In the genomic region with DNA sequence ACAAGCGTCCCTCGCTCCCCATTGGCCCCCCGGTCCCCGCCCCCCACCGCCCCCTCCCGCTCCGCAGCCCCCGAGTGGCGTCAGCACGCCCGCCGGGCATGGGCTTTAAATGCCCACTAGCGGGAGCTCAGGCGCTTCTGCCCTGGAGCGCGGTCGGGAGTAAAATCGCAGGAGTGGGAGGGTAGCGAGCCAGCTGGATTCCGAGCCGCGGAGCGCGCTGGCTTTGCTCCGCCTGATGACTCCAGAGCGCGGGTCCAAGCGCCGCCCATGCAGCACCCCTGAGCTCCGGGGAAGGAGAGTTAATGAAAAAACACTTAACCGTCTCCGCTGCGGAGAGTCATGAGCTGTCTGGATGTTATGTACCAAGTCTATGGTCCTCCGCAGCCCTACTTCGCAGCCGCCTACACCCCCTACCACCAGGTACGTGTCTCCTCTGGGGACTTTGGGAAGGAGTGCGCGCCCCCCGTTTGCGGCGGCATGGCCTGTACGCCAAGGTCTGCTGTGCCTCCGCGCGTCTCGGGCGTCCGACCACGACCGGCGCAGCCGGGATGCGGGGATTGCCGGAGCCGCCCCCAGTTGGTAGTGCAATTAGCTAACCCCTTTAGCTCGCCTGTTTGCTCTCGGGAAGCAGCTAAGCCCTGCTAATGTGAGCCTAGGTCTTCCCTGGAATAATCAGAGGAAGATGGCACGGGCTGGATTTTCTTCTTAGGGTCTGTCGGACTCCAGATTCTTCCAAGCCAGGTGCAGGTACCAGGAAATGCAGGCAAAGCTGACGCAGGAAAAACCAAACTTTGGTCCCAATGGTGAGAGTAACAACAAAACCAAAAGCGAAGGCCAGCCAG, we compare ENCODE assay signal across 1 cellular context.
A peak's percentile ranks its signal among the peaks of the same experiment; 100 is the strongest.
TF ChIP-seq lines count a peak whose summit lies in the region.

A gene with protein sequence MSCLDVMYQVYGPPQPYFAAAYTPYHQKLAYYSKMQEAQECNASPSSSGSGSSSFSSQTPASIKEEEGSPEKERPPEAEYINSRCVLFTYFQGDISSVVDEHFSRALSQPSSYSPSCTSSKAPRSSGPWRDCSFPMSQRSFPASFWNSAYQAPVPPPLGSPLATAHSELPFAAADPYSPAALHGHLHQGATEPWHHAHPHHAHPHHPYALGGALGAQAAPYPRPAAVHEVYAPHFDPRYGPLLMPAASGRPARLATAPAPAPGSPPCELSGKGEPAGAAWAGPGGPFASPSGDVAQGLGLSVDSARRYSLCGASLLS (plus strand): TSS at position 134 of the 842 bp plus-strand sequence. CDS start 206 bp downstream, at position 340.

TF ChIP-seq in HepG2, 621 proteins besides CTCF, POLR2A, EP300 and RAD21 (continued from another document):
- TF ChIP-seq, protein P1, sequence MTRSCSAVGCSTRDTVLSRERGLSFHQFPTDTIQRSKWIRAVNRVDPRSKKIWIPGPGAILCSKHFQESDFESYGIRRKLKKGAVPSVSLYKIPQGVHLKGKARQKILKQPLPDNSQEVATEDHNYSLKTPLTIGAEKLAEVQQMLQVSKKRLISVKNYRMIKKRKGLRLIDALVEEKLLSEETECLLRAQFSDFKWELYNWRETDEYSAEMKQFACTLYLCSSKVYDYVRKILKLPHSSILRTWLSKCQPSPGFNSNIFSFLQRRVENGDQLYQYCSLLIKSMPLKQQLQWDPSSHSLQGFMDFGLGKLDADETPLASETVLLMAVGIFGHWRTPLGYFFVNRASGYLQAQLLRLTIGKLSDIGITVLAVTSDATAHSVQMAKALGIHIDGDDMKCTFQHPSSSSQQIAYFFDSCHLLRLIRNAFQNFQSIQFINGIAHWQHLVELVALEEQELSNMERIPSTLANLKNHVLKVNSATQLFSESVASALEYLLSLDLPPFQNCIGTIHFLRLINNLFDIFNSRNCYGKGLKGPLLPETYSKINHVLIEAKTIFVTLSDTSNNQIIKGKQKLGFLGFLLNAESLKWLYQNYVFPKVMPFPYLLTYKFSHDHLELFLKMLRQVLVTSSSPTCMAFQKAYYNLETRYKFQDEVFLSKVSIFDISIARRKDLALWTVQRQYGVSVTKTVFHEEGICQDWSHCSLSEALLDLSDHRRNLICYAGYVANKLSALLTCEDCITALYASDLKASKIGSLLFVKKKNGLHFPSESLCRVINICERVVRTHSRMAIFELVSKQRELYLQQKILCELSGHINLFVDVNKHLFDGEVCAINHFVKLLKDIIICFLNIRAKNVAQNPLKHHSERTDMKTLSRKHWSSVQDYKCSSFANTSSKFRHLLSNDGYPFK (CRISPR knock-in tag; IDR thresholded peaks at IDR 0.05; ENCODE audit: borderline replicate concordance): peak; percentile 40; the same call in 1 of the 2 replicates
- TF ChIP-seq MED13 (CRISPR knock-in tag; IDR thresholded peaks at IDR 0.05): no peak
- TF ChIP-seq SOX13 (IDR thresholded peaks at IDR 0.05): no peak
- no peak for TF ChIP-seq SOX13 (CRISPR knock-in tag; conservative IDR thresholded peaks at IDR 0.05 in 1 of 2, IDR thresholded peaks at IDR 0.05 in 1 of 2)
- TF ChIP-seq CCAR2 (optimal IDR thresholded peaks at IDR 0.05; ENCODE audit: low read depth, low read length): no peak
- TF ChIP-seq, protein P2, sequence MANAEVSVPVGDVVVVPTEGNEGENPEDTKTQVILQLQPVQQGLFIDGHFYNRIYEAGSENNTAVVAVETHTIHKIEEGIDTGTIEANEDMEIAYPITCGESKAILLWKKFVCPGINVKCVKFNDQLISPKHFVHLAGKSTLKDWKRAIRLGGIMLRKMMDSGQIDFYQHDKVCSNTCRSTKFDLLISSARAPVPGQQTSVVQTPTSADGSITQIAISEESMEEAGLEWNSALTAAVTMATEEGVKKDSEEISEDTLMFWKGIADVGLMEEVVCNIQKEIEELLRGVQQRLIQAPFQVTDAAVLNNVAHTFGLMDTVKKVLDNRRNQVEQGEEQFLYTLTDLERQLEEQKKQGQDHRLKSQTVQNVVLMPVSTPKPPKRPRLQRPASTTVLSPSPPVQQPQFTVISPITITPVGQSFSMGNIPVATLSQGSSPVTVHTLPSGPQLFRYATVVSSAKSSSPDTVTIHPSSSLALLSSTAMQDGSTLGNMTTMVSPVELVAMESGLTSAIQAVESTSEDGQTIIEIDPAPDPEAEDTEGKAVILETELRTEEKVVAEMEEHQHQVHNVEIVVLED (CRISPR knock-in tag; IDR thresholded peaks at IDR 0.05; ENCODE audit: borderline replicate concordance): no peak
- TF ChIP-seq ZNF251 (CRISPR knock-in tag; IDR thresholded peaks at IDR 0.05): no peak
- no peak for TF ChIP-seq HES4 (CRISPR knock-in tag; IDR thresholded peaks at IDR 0.05; ENCODE audit: borderline replicate concordance)
- TF ChIP-seq ZKSCAN8 (CRISPR knock-in tag; IDR thresholded peaks at IDR 0.05; ENCODE audit: borderline replicate concordance): no peak
